In the genomic region with DNA sequence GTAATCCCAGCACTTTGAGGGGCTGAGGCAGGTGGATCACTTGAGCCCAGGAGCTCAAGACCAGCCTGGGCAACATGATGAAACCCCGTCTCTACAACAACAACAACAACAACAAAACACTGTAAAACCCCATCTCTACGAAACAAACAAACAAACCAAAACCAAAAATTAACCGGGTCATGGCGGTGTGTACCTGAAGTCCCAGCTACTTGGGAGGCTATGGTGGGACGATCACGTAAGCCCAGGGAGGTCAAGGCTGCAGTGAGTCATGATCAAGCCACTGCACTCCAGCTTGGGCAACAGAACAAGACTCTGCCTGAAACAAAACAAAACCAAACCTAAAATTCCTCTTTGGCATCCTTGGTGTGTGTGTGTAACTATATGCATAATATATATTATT, we compare ENCODE assay signal across 15 cellular contexts. TPM values are rescaled to one million over a fixed set of nuclear protein-coding genes. Genes with fewer than 3 reads are reported as not detected.
DNase-seq lines count a peak whose midpoint lies in the region; ATAC-seq, FAIRE-seq and TF ChIP-seq lines count a peak whose summit lies in the region.
"Had no signal": no experiment of that assay in that cellular context is flagged by ENCODE, and none has a peak within 500 bp of the region (broad histone marks: within the 10 kb centered on the region; RNA-seq: fewer than 3 reads in every experiment).

No MANE protein-coding gene starts in this region.

- DNase-seq in MG63, result peak; percentile 11
- DNase-seq in bronchial epithelial cell (ENCODE audit: low read depth), result peak; percentile 15
- peak; percentile 37 for DNase-seq in iris pigment epithelial cell (ENCODE audit: low read depth)
- DNase-seq in upper lobe of right lung, result peak; percentile 16
- DNase-seq in GM23338 (ENCODE audit: low spot score), result no peak
- no peak for DNase-seq in nucleus accumbens (lab: John Stamatoyannopoulos, UW)
- DNase-seq in activated CD4-positive, alpha-beta T cell treated with anti-CD3 and anti-CD28 coated beads for 48 hours, result no peak
- DNase-seq in activated effector memory CD4-positive, alpha-beta T cell treated with Interleukin-2 at 50 U/mL for 16 hours, result no peak
- DNase-seq: DMS153, DND-41, NCI-H524 treated with DMSO at 0.1 percent for 48 hours, SIG-M5 had no signal

- H3K4me3 Mint-ChIP-seq in GM23338, result no peak overlapping the region

- no peaks in the 10 kb centered on the region for H3K4me1 Mint-ChIP-seq in GM23338

- H3K9me3 Mint-ChIP-seq in GM23338, result no peaks in the 10 kb centered on the region; the same call in 2 of the 3 replicates

- H3K27me3 ChIP-seq in MG63 (no peaks in the 10 kb centered on the region), bronchial epithelial cell (ENCODE audit: control insufficient read depth, insufficient read depth, low read length) (no peaks in the 10 kb centered on the region), upper lobe of right lung (no peaks in the 10 kb centered on the region), GM23338 (ENCODE audit: insufficient read depth) (no peaks in the 10 kb centered on the region)

- TF ChIP-seq CTCF in bronchial epithelial cell (IDR thresholded peaks at IDR 0.05; ENCODE audit: insufficient read depth, low read length, severe bottlenecking) (no peak), upper lobe of right lung (IDR thresholded peaks at IDR 0.05) (no peak), GM23338 (conservative IDR thresholded peaks at IDR 0.05; ENCODE audit: low read depth in 2 of 2) (no peak)

- H3K9me2 ChIP-seq in GM23338 (ENCODE audit: insufficient read depth), result no peaks in the 10 kb centered on the region

- ATAC-seq in upper lobe of right lung (no peak), GM23338 (no peak)

- H3K4me3 ChIP-seq in MG63 (no peak overlapping the region), bronchial epithelial cell (ENCODE audit: low read depth, low read length) (no peak overlapping the region), upper lobe of right lung (no peak overlapping the region), GM23338 (no peak overlapping the region)
- H3K4me3 ChIP-seq: GM23248, HAP-1, SK-N-MC had no signal

- H2AFZ ChIP-seq in GM23338, result no peak overlapping the region
- H2AFZ ChIP-seq: GM23248 had no signal

- no peaks in the 10 kb centered on the region for H3K36me3 Mint-ChIP-seq in GM23338 (ENCODE audit: low read depth)

- peaks cover 12% of the 10 kb centered on the region for H3K27me3 Mint-ChIP-seq in GM23338 (ENCODE audit: insufficient read depth, low read depth, poor library complexity)

- H3K4me1 ChIP-seq in upper lobe of right lung, result no peaks in the 10 kb centered on the region
- H3K4me1 ChIP-seq in GM23338 (ENCODE audit: insufficient read depth), result no peaks in the 10 kb centered on the region
- H3K4me1 ChIP-seq: HAP-1 had no signal

- no peaks in the 10 kb centered on the region for H3K36me3 ChIP-seq in MG63
- no peaks in the 10 kb centered on the region for H3K36me3 ChIP-seq in bronchial epithelial cell (ENCODE audit: control insufficient read depth, insufficient read depth, low read length)
- H3K36me3 ChIP-seq in upper lobe of right lung, result no peaks in the 10 kb centered on the region
- H3K36me3 ChIP-seq in GM23338 (ENCODE audit: insufficient read depth), result no peaks in the 10 kb centered on the region
- H3K36me3 ChIP-seq: HAP-1 had no signal

- H3K79me2 ChIP-seq in GM23338 (replicated peaks; ENCODE audit: insufficient read depth), result no peaks in the 10 kb centered on the region

- no peaks in the 10 kb centered on the region for H4K20me1 ChIP-seq in GM23338 (replicated peaks; ENCODE audit: insufficient read depth)

- peaks cover 7% of the 10 kb centered on the region; the same call in 1 of the 2 replicates for H3F3A ChIP-seq in GM23338 (replicated peaks; ENCODE audit: low read depth)

- H3K9me3 ChIP-seq in MG63, result no peaks in the 10 kb centered on the region
- no peaks in the 10 kb centered on the region for H3K9me3 ChIP-seq in upper lobe of right lung
- H3K9me3 ChIP-seq: HAP-1 had no signal

- no peak overlapping the region for H3K27ac Mint-ChIP-seq in GM23338

- FAIRE-seq in bronchial epithelial cell (lab: Jason Lieb, UNC), result no peak

- H3K27ac ChIP-seq in upper lobe of right lung (no peak overlapping the region), GM23338 (ENCODE audit: low read depth) (no peak overlapping the region)
- H3K27ac ChIP-seq: GM23248, SK-N-MC had no signal

- no peak overlapping the region for H3K4me2 ChIP-seq in GM23338

- intact Hi-C loops in upper lobe of right lung (cut with DNase I), result no loop called here

TF ChIP-seq in GM23338, 12 proteins besides CTCF, POLR2A, EP300 and RAD21:
- TF ChIP-seq ZNF114 (CRISPR knock-in tag; IDR thresholded peaks at IDR 0.05) (no peak), EZH2phosphoT487 (IDR thresholded peaks at IDR 0.05; ENCODE audit: unreplicated experiment) (no peak), STAT1 (IDR thresholded peaks at IDR 0.05; ENCODE audit: unreplicated experiment) (no peak), ZNF331 (CRISPR knock-in tag; IDR thresholded peaks at IDR 0.05; ENCODE audit: low read depth) (no peak), JUNB (IDR thresholded peaks at IDR 0.05; ENCODE audit: unreplicated experiment) (no peak), ETS1 (IDR thresholded peaks at IDR 0.05) (no peak), EZH2 (IDR thresholded peaks at IDR 0.05; ENCODE audit: low read depth, unreplicated experiment) (no peak)
TF ChIP-seq in GM23338: peak in this region for 0.

RNA-seq across cellular contexts. Expression of gene POLA2, which starts 7.0 kb away (rescaled TPM):
- total RNA-seq in MG63 (2014; rRNA removed; shearing (Covaris generic); ENCODE audit: low replicate concordance), result 4.6 and 8.9 TPM in 2 replicates
- 1.3 and 1.6 TPM in 2 replicates for total RNA-seq in bronchial epithelial cell
- total RNA-seq in upper lobe of right lung, result 9.5 TPM
- total RNA-seq in GM23338 (2014; rRNA removed; shearing (Covaris generic)), result 25.9 and 30.4 TPM in 2 replicates
- 17.4 and 22.5 TPM in 2 replicates for polyA plus RNA-seq in GM23338 (2016; fragmentation: Nextera tagmentation; extraction: Ambion mirVana)

RNA-seq across cellular contexts. Expression of gene CDC42EP2, which starts 59.9 kb away (rescaled TPM):
- total RNA-seq in MG63 (2014; rRNA removed; shearing (Covaris generic); ENCODE audit: low replicate concordance), result 10.3 and 19.1 TPM in 2 replicates
- total RNA-seq in bronchial epithelial cell (1.9 and 2.4 TPM in 2 replicates), upper lobe of right lung (27.5 TPM)
- total RNA-seq in GM23338 (2014; rRNA removed; shearing (Covaris generic)), result 17.7 and 19.0 TPM in 2 replicates
- 16.1 and 18.2 TPM in 2 replicates for polyA plus RNA-seq in GM23338 (2016; fragmentation: Nextera tagmentation; extraction: Ambion mirVana)

Comparison
In these comparisons a context has a peak if more than half of its experiments do, and no peak if none do; other contexts are left out.
1. DNase-seq: peak in MG63 (single experiment), bronchial epithelial cell (single experiment), iris pigment epithelial cell (single experiment) and upper lobe of right lung (single experiment); none in GM23338 (single experiment), nucleus accumbens (0 of 56), activated CD4-positive, alpha-beta T cell treated with anti-CD3 and anti-CD28 coated beads for 48 hours (single experiment) and activated effector memory CD4-positive, alpha-beta T cell treated with Interleukin-2 at 50 U/mL for 16 hours (single experiment).